19 cellular contexts compared by ENCODE assay signal in the genomic region with DNA sequence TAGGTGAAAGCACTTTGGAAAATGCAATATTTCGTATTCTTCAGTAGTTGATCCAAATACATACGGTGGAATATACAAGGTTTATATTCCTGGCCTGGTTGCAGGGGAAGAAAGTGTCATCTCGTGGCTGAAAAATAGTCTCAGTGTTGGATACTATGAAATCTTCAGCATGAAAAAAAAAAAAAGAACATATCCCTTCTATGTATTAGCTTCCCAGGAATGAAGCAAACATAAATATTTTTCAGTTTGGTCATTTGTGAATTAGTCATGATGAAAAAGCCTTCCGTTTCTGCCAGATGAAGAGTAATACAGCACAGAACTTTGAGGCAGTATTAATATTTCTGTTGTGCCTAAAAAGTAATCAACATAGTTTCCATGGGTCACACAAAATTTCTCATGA. TPM values are rescaled to one million over a fixed set of nuclear protein-coding genes. Genes with fewer than 3 reads are reported as not detected.
DNase-seq lines count a peak whose midpoint lies in the region; ATAC-seq and TF ChIP-seq lines count a peak whose summit lies in the region.
"Had no signal": no experiment of that assay in that cellular context is flagged by ENCODE, and none has a peak within 500 bp of the region (broad histone marks: within the 10 kb centered on the region; RNA-seq: fewer than 3 reads in every experiment).

No MANE protein-coding gene starts in this region.

- H3K4me1 ChIP-seq in Panc1 (ENCODE audit: control insufficient read depth, insufficient read depth, low read length): no peaks in the 10 kb centered on the region
- H3K4me1 ChIP-seq in HAP-1: peaks cover 2% of the 10 kb centered on the region; the same call in 1 of the 2 replicates
- H3K4me1 ChIP-seq: upper lobe of right lung had no signal

- H3K9me3 ChIP-seq in Panc1 (ENCODE audit: control insufficient read depth, insufficient read depth, low read depth, low read length): no peaks in the 10 kb centered on the region
- H3K9me3 ChIP-seq in HAP-1: no peaks in the 10 kb centered on the region
- H3K9me3 ChIP-seq: upper lobe of right lung had no signal

- POLR2A ChIA-PET in Panc1 (lab: Charles Lee): interaction anchor here (0.6 kb wide), 1 partner anchor 10 kb away, joined by 4 read pairs; no protein-coding TSS in a partner anchor

- H3K27ac ChIP-seq in Panc1 (ENCODE audit: low read length): no peak overlapping the region
- H3K27ac ChIP-seq: upper lobe of right lung, VCaP had no signal

- peaks cover 74% of the 10 kb centered on the region for H3K36me3 Mint-ChIP-seq in nephron (ENCODE audit: low read depth)
- H3K36me3 Mint-ChIP-seq: natural killer cell had no signal

- CTCF ChIA-PET in Panc1 (lab: Charles Lee): no interaction called here

- no peaks in the 10 kb centered on the region for H3K9me3 Mint-ChIP-seq in nephron
- H3K9me3 Mint-ChIP-seq: activated T-cell treated with anti-CD3 and anti-CD28 coated beads, Interleukin-2, amount 50 U/mL, for 4 hours; natural killer cell had no signal

- H3K4me1 Mint-ChIP-seq in nephron: peaks cover 69% of the 10 kb centered on the region
- H3K4me1 Mint-ChIP-seq: natural killer cell had no signal

- TF ChIP-seq CTCF in AG10803 (conservative IDR thresholded peaks at IDR 0.05; ENCODE audit: low read length) (no peak), Panc1 (IDR thresholded peaks at IDR 0.05) (no peak), nephron (IDR thresholded peaks at IDR 0.05; ENCODE audit: unreplicated experiment in 3 of 3) (no peak)

- intact Hi-C loops in Panc1 (cut with micrococcal nuclease; ENCODE audit: unreplicated experiment): no loop called here

- no peaks in the 10 kb centered on the region for H3K27me3 ChIP-seq in Panc1 (ENCODE audit: control insufficient read depth, insufficient read depth, low read length)
- H3K27me3 ChIP-seq in HAP-1 (ENCODE audit: low read depth): no peaks in the 10 kb centered on the region
- H3K27me3 ChIP-seq: upper lobe of right lung had no signal

- no peak for ATAC-seq in Panc1
- ATAC-seq: activated T-cell treated with anti-CD3 and anti-CD28 coated beads, Interleukin-2, amount 50 U/mL, for 4 hours; natural killer cell; upper lobe of right lung had no signal

- BruUV-seq in Panc1 (replicated peaks; lab: Mats Ljungman, UMichigan): no TSS peak

- no peaks in the 10 kb centered on the region for H3K36me3 ChIP-seq in Panc1 (ENCODE audit: control insufficient read depth, insufficient read depth, low read length)
- H3K36me3 ChIP-seq in HAP-1 (replicated peaks): no peaks in the 10 kb centered on the region
- H3K36me3 ChIP-seq: upper lobe of right lung had no signal

- no peaks in the 10 kb centered on the region for H3K27me3 Mint-ChIP-seq in nephron (ENCODE audit: low read depth)

- H3K4me3 ChIP-seq in AG10803 (ENCODE audit: low read length) (no peak overlapping the region), Panc1 (ENCODE audit: low read depth in 2 of 2, low read length in 2 of 2) (no peak overlapping the region), HAP-1 (no peak overlapping the region)
- H3K4me3 ChIP-seq: upper lobe of right lung had no signal

- no peak overlapping the region for H3K4me3 Mint-ChIP-seq in nephron
- H3K4me3 Mint-ChIP-seq: activated T-cell treated with anti-CD3 and anti-CD28 coated beads, Interleukin-2, amount 50 U/mL, for 4 hours; natural killer cell had no signal

- in situ Hi-C loops in Panc1 (cut with HindIII; ENCODE audit: low pct_unique_long_range_greater_than_20kb, low sequenced_read_pairs): no loop called here
- in situ Hi-C loops in HAP-1 (cut with MboI; ENCODE audit: low sequenced_read_pairs): no loop called here

- H3K27ac Mint-ChIP-seq in nephron: peak overlapping the region; percentile 11 to 52 (median 44)
- H3K27ac Mint-ChIP-seq: natural killer cell had no signal

- DNase-seq in AG10803 (ENCODE audit: low read depth) (peak; percentile 83), Panc1 (ENCODE audit: low read depth, low spot score) (peak; percentile 33), dermis microvascular lymphatic vessel endothelial cell (ENCODE audit: low read depth in 2 of 2) (peak; percentile 35 to 78), NCI-H1105 treated with DMSO at 0.1 percent for 48 hours (lab: John Stamatoyannopoulos, UW) (no peak), HAP-1 (ENCODE audit: low spot score in 2 of 2) (no peak), NCI-H1694 (lab: John Stamatoyannopoulos, UW) (no peak), UCSD-AML1 (lab: John Stamatoyannopoulos, UW; ENCODE audit: unreplicated experiment) (no peak)
- DNase-seq: activated T-cell treated with anti-CD3 and anti-CD28 coated beads, Interleukin-2, amount 50 U/mL, for 4 hours; C1 segment of cervical spinal cord; erythroblast; GDM1; islet precursor cell; MV-4-11; natural killer cell; NCI-H510A; Right ventricle myocardium superior; upper lobe of right lung had no signal

RNA-seq across cellular contexts. Expression of a gene that starts 36.7 kb away (rescaled TPM):
- 4.5 TPM for total RNA-seq in Panc1 (2021; ENCODE audit: unreplicated experiment)
- polyA plus RNA-seq in Panc1 (2012; ENCODE audit: insufficient read length): 3.1 TPM
- 107 and 305 TPM in 2 replicates for total RNA-seq in dermis microvascular lymphatic vessel endothelial cell
- total RNA-seq: natural killer cell had no signal

Comparison
In these comparisons a context has a peak if more than half of its experiments do, and no peak if none do; other contexts are left out.
1. DNase-seq: peak in AG10803 (single experiment), Panc1 (single experiment) and dermis microvascular lymphatic vessel endothelial cell (2 of 2); none in NCI-H1105 treated with DMSO at 0.1 percent for 48 hours (single experiment), HAP-1 (0 of 2), NCI-H1694 (single experiment) and UCSD-AML1 (single experiment).
2. RNA of a gene that starts 36.7 kb away (total RNA-seq): 107 to 305 TPM in dermis microvascular lymphatic vessel endothelial cell; 4.5 TPM in Panc1 (single experiment); every median in the first group is over 10 times any median in the second.